34 cellular contexts compared by ENCODE assay signal in genomic region chr6:110486756-110487155, GRCh38. TPM values are rescaled to one million over a fixed set of nuclear protein-coding genes. Genes with fewer than 3 reads are reported as not detected.
"Had no signal": no experiment of that assay in that cellular context is flagged by ENCODE, and none has a peak within 500 bp of the region (broad histone marks: within the 10 kb centered on the region; RNA-seq: fewer than 3 reads in every experiment).

No MANE protein-coding gene starts in this region.

- H3K36me3 ChIP-seq: ascending aorta, breast epithelium, cardiac muscle cell, colonic mucosa, esophagus squamous epithelium, gastroesophageal sphincter had no signal

- H3K27ac ChIP-seq: ascending aorta, breast epithelium, cardiac muscle cell, colonic mucosa, esophagus squamous epithelium, gastroesophageal sphincter had no signal

- H3K4me1 Mint-ChIP-seq: activated CD4-positive, alpha-beta T cell treated with anti-CD3 and anti-CD28 coated beads, Interleukin-2, amount 10 ng/mL, durations not matched to agents 7 days and 5 days; activated naive CD4-positive, alpha-beta T cell treated with anti-CD3 and anti-CD28 coated beads, Interleukin-2, amount 10 ng/mL, durations not matched to agents 7 days and 5 days; activated naive CD8-positive, alpha-beta T cell treated with anti-CD3 and anti-CD28 coated beads, Interleukin-2, amount 10 ng/mL, durations not matched to agents 7 days and 5 days; WTC11 had no signal

- H3K4me3 Mint-ChIP-seq: activated CD4-positive, alpha-beta memory T cell treated with anti-CD3 and anti-CD28 coated beads, Interleukin-2, amount 10 ng/mL, durations not matched to agents 7 days and 5 days; activated CD4-positive, alpha-beta T cell treated with anti-CD3 and anti-CD28 coated beads, Interleukin-2, amount 10 ng/mL, durations not matched to agents 7 days and 5 days; activated naive CD4-positive, alpha-beta T cell treated with anti-CD3 and anti-CD28 coated beads, Interleukin-2, amount 10 ng/mL, durations not matched to agents 7 days and 5 days; activated naive CD8-positive, alpha-beta T cell treated with anti-CD3 and anti-CD28 coated beads, Interleukin-2, amount 10 ng/mL, durations not matched to agents 7 days and 5 days; activated T-cell treated with anti-CD3 and anti-CD28 coated beads, Interleukin-2, amount 50 U/mL, for 24 hours; activated T-cell treated with anti-CD3 and anti-CD28 coated beads, Interleukin-2, amount 50 U/mL, for 72 hours; brain; WTC11 had no signal

- H3K27me3 ChIP-seq: ascending aorta, breast epithelium, cardiac muscle cell, colonic mucosa, gastroesophageal sphincter had no signal

- H3K36me3 Mint-ChIP-seq: activated naive CD4-positive, alpha-beta T cell treated with anti-CD3 and anti-CD28 coated beads, Interleukin-2, amount 10 ng/mL, durations not matched to agents 7 days and 5 days; activated naive CD4-positive, alpha-beta T cell treated with anti-CD3 and anti-CD28 coated beads, Interleukin-2, amount 50 U/mL, for 72 hours; activated naive CD8-positive, alpha-beta T cell treated with anti-CD3 and anti-CD28 coated beads, Interleukin-2, amount 10 ng/mL, durations not matched to agents 7 days and 5 days; brain; WTC11 had no signal

- ATAC-seq: activated naive CD4-positive, alpha-beta T cell treated with anti-CD3 and anti-CD28 coated beads, Interleukin-2, amount 50 U/mL, for 72 hours; activated T-cell treated with anti-CD3 and anti-CD28 coated beads, Interleukin-2, amount 50 U/mL, for 72 hours; gastroesophageal sphincter; WTC11 had no signal

- H3K27ac Mint-ChIP-seq: activated CD4-positive, alpha-beta memory T cell treated with anti-CD3 and anti-CD28 coated beads, Interleukin-2, amount 10 ng/mL, durations not matched to agents 7 days and 5 days; activated CD4-positive, alpha-beta T cell treated with anti-CD3 and anti-CD28 coated beads, Interleukin-2, amount 10 ng/mL, durations not matched to agents 7 days and 5 days; activated naive CD4-positive, alpha-beta T cell treated with anti-CD3 and anti-CD28 coated beads, Interleukin-2, amount 10 ng/mL, durations not matched to agents 7 days and 5 days; activated naive CD8-positive, alpha-beta T cell treated with anti-CD3 and anti-CD28 coated beads, Interleukin-2, amount 10 ng/mL, durations not matched to agents 7 days and 5 days; activated T-cell treated with anti-CD3 and anti-CD28 coated beads, Interleukin-2, amount 50 U/mL, for 24 hours; activated T-cell treated with anti-CD3 and anti-CD28 coated beads, Interleukin-2, amount 50 U/mL, for 72 hours; brain; WTC11 had no signal

- H3K9me3 Mint-ChIP-seq: activated CD4-positive, alpha-beta memory T cell treated with anti-CD3 and anti-CD28 coated beads, Interleukin-2, amount 10 ng/mL, durations not matched to agents 7 days and 5 days; activated naive CD4-positive, alpha-beta T cell treated with anti-CD3 and anti-CD28 coated beads, Interleukin-2, amount 10 ng/mL, durations not matched to agents 7 days and 5 days; activated T-cell treated with anti-CD3 and anti-CD28 coated beads, Interleukin-2, amount 50 U/mL, for 24 hours had no signal

- H3K4me1 ChIP-seq: ascending aorta, breast epithelium, colonic mucosa, gastroesophageal sphincter had no signal

- H3K9me3 ChIP-seq: ascending aorta, breast epithelium, colonic mucosa, esophagus squamous epithelium, gastroesophageal sphincter had no signal

- H3K4me3 ChIP-seq: ascending aorta, breast epithelium, cardiac muscle cell, colonic mucosa, esophagus squamous epithelium, gastroesophageal sphincter had no signal

- DNase-seq: activated CD4-positive, alpha-beta memory T cell treated with anti-CD3 and anti-CD28 coated beads, Interleukin-2, amount 10 ng/mL, durations not matched to agents 7 days and 5 days; activated CD4-positive, alpha-beta T cell treated with anti-CD3 and anti-CD28 coated beads for 1 hour; activated CD4-positive, alpha-beta T cell treated with anti-CD3 and anti-CD28 coated beads for 4 hours; activated CD4-positive, alpha-beta T cell treated with anti-CD3 and anti-CD28 coated beads, Interleukin-2, amount 10 ng/mL, durations not matched to agents 7 days and 5 days; activated CD4-positive, alpha-beta T cell treated with anti-CD3 and anti-CD28 coated beads, Interleukin-2, amount 50 U/mL, for 4 hours; activated CD8-positive, alpha-beta memory T cell treated with anti-CD3 and anti-CD28 coated beads, Interleukin-2, amount 50 U/mL, for 48 hours; activated gamma-delta T cell; activated naive CD4-positive, alpha-beta T cell; activated naive CD4-positive, alpha-beta T cell treated with anti-CD3 and anti-CD28 coated beads, Interleukin-2, amount 10 ng/mL, durations not matched to agents 7 days and 5 days; activated naive CD8-positive, alpha-beta T cell treated with anti-CD3 and anti-CD28 coated beads, Interleukin-2, amount 10 ng/mL, durations not matched to agents 7 days and 5 days; activated T-cell treated with anti-CD3 and anti-CD28 coated beads for 4 hours; activated T-cell treated with anti-CD3 and anti-CD28 coated beads, Interleukin-2, amount 50 U/mL, for 24 hours; activated T-cell treated with anti-CD3 and anti-CD28 coated beads, Interleukin-2, amount 50 U/mL, for 72 hours; central memory CD4-positive, alpha-beta T cell; cerebellar nuclear complex; colonic mucosa; effector CD8-positive, alpha-beta T cell; erythroblast; esophagus squamous epithelium; foreskin melanocyte; T-helper 2 cell had no signal

RNA-seq across cellular contexts. Expression of gene SLC22A16, which starts 10.3 kb away (rescaled TPM):
- total RNA-seq: activated CD4-positive, alpha-beta memory T cell treated with anti-CD3 and anti-CD28 coated beads, Interleukin-2, amount 10 ng/mL, durations not matched to agents 7 days and 5 days; activated CD4-positive, alpha-beta T cell treated with anti-CD3 and anti-CD28 coated beads, Interleukin-2, amount 10 ng/mL, durations not matched to agents 7 days and 5 days; activated CD8-positive, alpha-beta memory T cell treated with anti-CD3 and anti-CD28 coated beads for 36 hours; activated naive CD4-positive, alpha-beta T cell treated with anti-CD3 and anti-CD28 coated beads, Interleukin-2, amount 50 U/mL, for 72 hours; activated naive CD8-positive, alpha-beta T cell treated with anti-CD3 and anti-CD28 coated beads, Interleukin-2, amount 10 ng/mL, durations not matched to agents 7 days and 5 days; activated T-cell treated with anti-CD3 and anti-CD28 coated beads, Interleukin-2, amount 50 U/mL, for 72 hours; ascending aorta; cardiac muscle cell; dermis microvascular lymphatic vessel endothelial cell; fibroblast of lung; fibroblast of villous mesenchyme; glomerular endothelial cell; T-helper 1 cell treated with Interleukin-12 subunit alpha and Interleukin-12 subunit beta and Interleukin-4 antibody, amounts not matched to agents 30 ng/mL and 1 ng/mL, for 36 hours; WTC11 had no signal
- polyA plus RNA-seq: cardiac muscle cell, fibroblast of lung had no signal
